22 cellular contexts compared by ENCODE assay signal in the genomic region with DNA sequence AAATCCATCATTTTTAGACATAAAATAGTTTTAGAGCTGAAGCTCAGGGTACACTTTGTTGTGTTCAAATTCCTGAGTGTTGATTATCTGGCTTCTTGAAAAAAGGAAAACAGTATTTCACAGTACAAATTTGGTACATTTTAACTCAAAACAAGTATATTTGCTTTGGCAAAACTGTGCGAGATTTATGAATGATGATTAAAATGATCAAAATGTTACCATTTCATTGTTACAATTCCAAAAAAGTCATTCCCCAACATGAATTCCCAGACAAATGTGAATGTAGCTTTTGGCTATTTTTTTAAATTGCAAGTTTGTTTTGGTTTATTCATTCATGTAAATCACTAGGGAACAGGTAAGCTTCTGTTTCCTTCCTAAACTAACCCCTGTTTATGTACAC.
DNase-seq lines count a peak whose midpoint lies in the region; TF ChIP-seq lines count a peak whose summit lies in the region.
"Had no signal": no experiment of that assay in that cellular context is flagged by ENCODE, and none has a peak within 500 bp of the region (broad histone marks: within the 10 kb centered on the region; RNA-seq: fewer than 3 reads in every experiment).

No MANE protein-coding gene starts in this region.

- no peaks in the 10 kb centered on the region for H3F3A ChIP-seq in smooth muscle cell (ENCODE audit: low read depth)

- H3K4me2 ChIP-seq in smooth muscle cell: no peak overlapping the region

- H3K4me3 ChIP-seq in astrocyte of the spinal cord (ENCODE audit: low read depth, low read length) (no peak overlapping the region), fibroblast of pulmonary artery (replicated peaks; ENCODE audit: low read depth, low read length) (no peak overlapping the region), smooth muscle cell (no peak overlapping the region)
- H3K4me3 ChIP-seq: stomach had no signal

- H4K20me1 ChIP-seq in smooth muscle cell (ENCODE audit: low read depth): no peaks in the 10 kb centered on the region

- no peaks in the 10 kb centered on the region for H3K36me3 ChIP-seq in smooth muscle cell (ENCODE audit: low read depth)
- H3K36me3 ChIP-seq: BE2C, stomach had no signal

- H3K79me2 ChIP-seq in smooth muscle cell (ENCODE audit: low read depth): no peaks in the 10 kb centered on the region

- H3K4me1 ChIP-seq in smooth muscle cell (ENCODE audit: low read depth): no peaks in the 10 kb centered on the region
- H3K4me1 ChIP-seq: BE2C, stomach had no signal

- WGBS in smooth muscle cell (ENCODE audit: low lambda C conversion rate): 89% methylated on average over 1 of the region's 1 CpG

- no peaks in the 10 kb centered on the region for H3K27me3 ChIP-seq in smooth muscle cell (ENCODE audit: low read depth)
- H3K27me3 ChIP-seq: BE2C, stomach had no signal

- H3K27ac ChIP-seq in smooth muscle cell (ENCODE audit: low read depth) (peak overlapping the region; percentile 64), caudate nucleus (ENCODE audit: low read depth, low read length) (no peak overlapping the region)
- H3K27ac ChIP-seq: stomach had no signal

- DNase-seq in HCEC 1CT (peak; percentile 36), astrocyte of the spinal cord (ENCODE audit: low read depth, low spot score) (peak; percentile 27), fibroblast of pulmonary artery (ENCODE audit: low read depth) (peak; percentile 31), smooth muscle cell (lab: John Stamatoyannopoulos, UW; ENCODE audit: unreplicated experiment) (no peak), GM13977 (ENCODE audit: low spot score) (no peak), NCI-H345 treated with DMSO at 0.1 percent for 48 hours (lab: John Stamatoyannopoulos, UW; ENCODE audit: unreplicated experiment) (no peak), caudate nucleus (lab: John Stamatoyannopoulos, UW) (no peak)
- no peak for DNase-seq in activated CD4-positive, CD25-positive, alpha-beta regulatory T cell (lab: John Stamatoyannopoulos, UW)
- DNase-seq: activated CD4-positive, alpha-beta T cell treated with anti-CD3 and anti-CD28 coated beads for 1 hour; activated naive CD4-positive, alpha-beta T cell treated with Interleukin-2 at 50 U/mL for 16 hours; activated T-cell treated with anti-CD3 and anti-CD28 coated beads, Interleukin-2, amount 50 U/mL, for 24 hours; BE2C; COR-L47; cortex of kidney; DND-41; left colon; NCI-H1417; NCI-H2171; NCI-H774; SHP77; stimulated activated CD4-positive, alpha-beta T cell treated with anti-CD3 and anti-CD28 coated beads, Interleukin-4, amount 100 ng/mL, for 4 hours; stomach had no signal

- in situ Hi-C loops in astrocyte of the spinal cord (cut with HindIII; ENCODE audit: low sequenced_read_pairs) (no loop called here), GM13977 (cut with MboI; ENCODE audit: low pct_unique_long_range_greater_than_20kb, low sequenced_read_pairs, unreplicated experiment) (no loop called here)

- no peaks in the 10 kb centered on the region for H3K9me3 ChIP-seq in smooth muscle cell (replicated peaks; ENCODE audit: low read depth)
- H3K9me3 ChIP-seq: BE2C, stomach had no signal

- TF ChIP-seq CTCF in astrocyte of the spinal cord (IDR thresholded peaks at IDR 0.05; ENCODE audit: low read depth, low read length): no peak
- no peak for TF ChIP-seq CTCF in fibroblast of pulmonary artery (IDR thresholded peaks at IDR 0.05; ENCODE audit: low read length, missing control alignments)
- TF ChIP-seq CTCF in smooth muscle cell (IDR thresholded peaks at IDR 0.05; ENCODE audit: borderline replicate concordance, insufficient read depth, poor library complexity, severe bottlenecking): no peak
- TF ChIP-seq CTCF in GM13977 (IDR thresholded peaks at IDR 0.05; ENCODE audit: extremely low read depth, insufficient read depth, missing control alignments): no peak

- H2AFZ ChIP-seq in smooth muscle cell (ENCODE audit: low read depth): no peak overlapping the region

- H3K9ac ChIP-seq in smooth muscle cell (ENCODE audit: low read depth): no peak overlapping the region

Comparison
In these comparisons a context has a peak if more than half of its experiments do, and no peak if none do; other contexts are left out.
1. DNase-seq: peak in HCEC 1CT (single experiment), astrocyte of the spinal cord (single experiment) and fibroblast of pulmonary artery (single experiment); none in smooth muscle cell (single experiment), GM13977 (single experiment), activated CD4-positive, CD25-positive, alpha-beta regulatory T cell (0 of 4), NCI-H345 treated with DMSO at 0.1 percent for 48 hours (single experiment) and caudate nucleus (0 of 61).